In genomic region chr1:236862615-236863211, GRCh38 we compare ENCODE assay signal across 1 cellular context.
A peak's percentile ranks its signal among the peaks of the same experiment; 100 is the strongest.
TF ChIP-seq lines count a peak whose summit lies in the region.

No MANE protein-coding gene starts in this region.

TF ChIP-seq in HepG2, 621 proteins besides CTCF, POLR2A, EP300 and RAD21 (continued from another document):
- no peak for TF ChIP-seq DZIP1 (CRISPR knock-in tag; IDR thresholded peaks at IDR 0.05)
- TF ChIP-seq BRCA1 (CRISPR knock-in tag; IDR thresholded peaks at IDR 0.05) = 0 out of 2 replicates have a peak, but pooled peaks have one; percentile 41
- 0 out of 4 replicates have a peak, but pooled peaks of 1 of the 2 experiments have one; percentile 29 for TF ChIP-seq KLF16 (CRISPR knock-in tag; IDR thresholded peaks at IDR 0.05)
- TF ChIP-seq CREM (IDR thresholded peaks at IDR 0.05) = peak; percentile 73
- TF ChIP-seq CREM (CRISPR knock-in tag; IDR thresholded peaks at IDR 0.05) = no peak
- peak; percentile 60; the same call in 1 of the 2 replicates for TF ChIP-seq ZNF788 (CRISPR knock-in tag; IDR thresholded peaks at IDR 0.05; ENCODE audit: borderline replicate concordance)
- no peak for TF ChIP-seq ZNF770 (CRISPR knock-in tag; IDR thresholded peaks at IDR 0.05)
- no peak for TF ChIP-seq ZNF207 (IDR thresholded peaks at IDR 0.05; ENCODE audit: borderline replicate concordance)
- no peak for TF ChIP-seq PAWR (CRISPR knock-in tag; IDR thresholded peaks at IDR 0.05; ENCODE audit: borderline replicate concordance)
- no peak for TF ChIP-seq ZNF138 (CRISPR knock-in tag; IDR thresholded peaks at IDR 0.05; ENCODE audit: low read depth)
- TF ChIP-seq THAP9 (CRISPR knock-in tag; IDR thresholded peaks at IDR 0.05; ENCODE audit: borderline replicate concordance) = no peak
- TF ChIP-seq ZBTB7B (CRISPR knock-in tag; IDR thresholded peaks at IDR 0.05) = peak; percentile 51; the same call in 1 of the 2 replicates
- TF ChIP-seq ZNF800 (CRISPR knock-in tag; IDR thresholded peaks at IDR 0.05) = peak; percentile 27; the same call in 1 of the 2 replicates
- no peak for TF ChIP-seq PRDM10 (CRISPR knock-in tag; IDR thresholded peaks at IDR 0.05; ENCODE audit: low read depth)
- TF ChIP-seq ZNF574 (CRISPR knock-in tag; IDR thresholded peaks at IDR 0.05) = peak; percentile 29; the same call in 1 of the 2 replicates
- peak; percentile 85 for TF ChIP-seq GATAD2A (CRISPR knock-in tag; IDR thresholded peaks at IDR 0.05)
- TF ChIP-seq ZBTB26 (CRISPR knock-in tag; IDR thresholded peaks at IDR 0.05; ENCODE audit: borderline replicate concordance) = peak; percentile 37; the same call in 1 of the 2 replicates
- TF ChIP-seq ZNF563 (CRISPR knock-in tag; IDR thresholded peaks at IDR 0.05) = no peak
- TF ChIP-seq RBM39 (IDR thresholded peaks at IDR 0.05; ENCODE audit: low read depth, low read length, poor library complexity, severe bottlenecking) = no peak
- TF ChIP-seq DMTF1 (CRISPR knock-in tag; IDR thresholded peaks at IDR 0.05) = no peak
- TF ChIP-seq NCOR1 (IDR thresholded peaks at IDR 0.05; ENCODE audit: borderline replicate concordance, low read length) = peak; percentile 88
